ENCODE assay signal across 9 cellular contexts in the genomic region with DNA sequence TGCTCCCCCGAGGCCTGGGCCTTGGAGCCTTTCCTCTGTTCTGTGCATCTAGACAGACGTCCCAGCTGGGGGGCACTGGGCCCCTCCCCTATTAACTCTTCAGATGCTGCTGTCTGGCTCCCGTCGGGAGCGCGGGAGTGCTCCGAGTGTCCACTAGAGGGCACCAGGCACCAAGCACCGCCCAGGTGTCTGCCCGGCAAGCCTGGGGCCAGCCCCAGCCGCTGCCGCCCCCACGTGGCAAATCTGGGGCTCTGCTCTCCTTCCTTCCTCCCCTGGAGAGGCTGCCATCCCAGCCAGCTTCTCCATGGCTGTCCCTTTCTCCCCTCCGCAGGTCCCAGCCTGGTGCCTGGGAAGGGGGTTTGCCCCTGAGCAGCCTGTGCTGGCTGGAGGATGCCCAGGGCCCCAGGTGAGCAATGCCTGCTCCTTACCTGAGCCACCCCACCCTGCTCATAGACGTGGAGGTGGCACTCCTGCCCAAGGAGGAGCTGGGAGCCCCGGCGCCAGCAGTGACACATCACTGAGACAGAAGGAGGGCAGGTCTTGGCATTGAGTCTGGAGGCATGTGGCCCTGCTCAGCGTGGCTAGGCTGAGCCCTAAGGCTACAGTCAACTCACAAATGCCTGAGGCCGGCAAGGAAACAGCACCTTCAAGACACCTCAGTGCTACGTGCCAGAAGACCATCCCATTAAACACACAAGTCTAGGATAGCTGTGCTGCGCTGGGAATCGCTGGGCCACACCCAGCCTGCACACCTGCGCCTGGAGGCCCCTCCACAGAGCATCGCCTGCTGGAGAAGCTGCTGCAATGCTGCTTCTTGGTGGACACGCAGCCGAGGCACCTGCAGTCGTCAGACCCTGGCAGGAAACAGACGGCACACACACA. TPM values are rescaled to one million over a fixed set of nuclear protein-coding genes. Genes with fewer than 3 reads are reported as not detected.
DNase-seq lines count a peak whose midpoint lies in the region; TF ChIP-seq lines count a peak whose summit lies in the region.
"Had no signal": no experiment of that assay in that cellular context is flagged by ENCODE, and none has a peak within 500 bp of the region (broad histone marks: within the 10 kb centered on the region; RNA-seq: fewer than 3 reads in every experiment).

No MANE protein-coding gene starts in this region.

- H3K4me3 ChIP-seq in trophoblast cell (ENCODE audit: low read depth, low read length) (no peak overlapping the region), transverse colon (no peak overlapping the region)

- in situ Hi-C loops in transverse colon (cut with MboI; ENCODE audit: low pct_ligation_motif_present in 1 of 4, low pct_unique_long_range_greater_than_20kb in 1 of 4, low sequenced_read_pairs in 3 of 4): no loop called here

- no peak overlapping the region for H2BK120ac ChIP-seq in trophoblast cell (ENCODE audit: insufficient read depth, low read length, poor library complexity)

- H3K4me1 ChIP-seq in trophoblast cell (ENCODE audit: control insufficient read depth in 1 of 2, insufficient read depth in 2 of 2, low read length in 2 of 2) (peaks cover 10 to 11% of the 10 kb centered on the region in 2 experiments), transverse colon (peaks cover 0 to 30% (median 24%) of the 10 kb centered on the region in 4 donors)

- H3K4me2 ChIP-seq in trophoblast cell (ENCODE audit: low read length): no peak overlapping the region

- no peaks in the 10 kb centered on the region for H3K27me3 Mint-ChIP-seq in activated naive CD4-positive, alpha-beta T cell treated with anti-CD3 and anti-CD28 coated beads, Interleukin-2, amount 50 U/mL, for 24 hours

- H3K4me3 Mint-ChIP-seq in activated naive CD4-positive, alpha-beta T cell treated with anti-CD3 and anti-CD28 coated beads, Interleukin-2, amount 50 U/mL, for 24 hours: peak overlapping the region; percentile 70

- H3K36me3 Mint-ChIP-seq in activated naive CD4-positive, alpha-beta T cell treated with anti-CD3 and anti-CD28 coated beads, Interleukin-2, amount 50 U/mL, for 24 hours: no peaks in the 10 kb centered on the region

- no peak overlapping the region for H4K91ac ChIP-seq in trophoblast cell (ENCODE audit: low read depth, low read length)

- peaks cover 3% of the 10 kb centered on the region for H3K9me3 ChIP-seq in trophoblast cell (ENCODE audit: insufficient read depth, low read depth, low read length)
- no peaks in the 10 kb centered on the region for H3K9me3 ChIP-seq in transverse colon

- H2BK5ac ChIP-seq in trophoblast cell (ENCODE audit: low read depth, low read length, poor library complexity): no peak overlapping the region

- H2BK12ac ChIP-seq in trophoblast cell (ENCODE audit: low read length): no peak overlapping the region

- no peak for TF ChIP-seq POLR2A in transverse colon (IDR thresholded peaks at IDR 0.05)

- H3K9me3 Mint-ChIP-seq in activated naive CD4-positive, alpha-beta T cell treated with anti-CD3 and anti-CD28 coated beads, Interleukin-2, amount 50 U/mL, for 24 hours: no peaks in the 10 kb centered on the region

- no peak overlapping the region for H2AFZ ChIP-seq in trophoblast cell (ENCODE audit: insufficient read depth, low read length, poor library complexity)

- peaks cover 17% of the 10 kb centered on the region for H3K79me1 ChIP-seq in trophoblast cell (ENCODE audit: low read length)

- H3K18ac ChIP-seq in trophoblast cell (ENCODE audit: low read length): no peak overlapping the region

- H3K4ac ChIP-seq in trophoblast cell (ENCODE audit: low read depth, low read length): no peak overlapping the region

- H2AK5ac ChIP-seq in trophoblast cell (ENCODE audit: low read length): no peak overlapping the region

- H3K9ac ChIP-seq in trophoblast cell (ENCODE audit: low read length): no peak overlapping the region

- H3K79me2 ChIP-seq in trophoblast cell (ENCODE audit: control insufficient read depth, insufficient read depth, low read length, poor library complexity): peaks cover 3% of the 10 kb centered on the region

- H3K14ac ChIP-seq in trophoblast cell (ENCODE audit: low read length): no peak overlapping the region

- no peak overlapping the region for H4K8ac ChIP-seq in trophoblast cell (ENCODE audit: low read depth, low read length)

- H3K27ac Mint-ChIP-seq in activated naive CD4-positive, alpha-beta T cell treated with anti-CD3 and anti-CD28 coated beads, Interleukin-2, amount 50 U/mL, for 24 hours: peak overlapping the region; percentile 76

- TF ChIP-seq CTCF in transverse colon (IDR thresholded peaks at IDR 0.05): peak; percentile 98 to 99 (median 99)

- H3K23ac ChIP-seq in trophoblast cell (ENCODE audit: low read length): no peak overlapping the region

- H3K36me3 ChIP-seq in trophoblast cell (ENCODE audit: control insufficient read depth in 1 of 2, insufficient read depth in 2 of 2, low read length in 2 of 2): no peaks in the 10 kb centered on the region
- no peaks in the 10 kb centered on the region for H3K36me3 ChIP-seq in transverse colon

- H3K27ac ChIP-seq in trophoblast cell (ENCODE audit: low read depth, low read length) (no peak overlapping the region), transverse colon (peak overlapping the region; percentile 15 to 80 (median 59))

- TF ChIP-seq EP300 in transverse colon (IDR thresholded peaks at IDR 0.05; ENCODE audit: low read depth): no peak

- WGBS in trophoblast cell (ENCODE audit: extremely low coverage, insufficient coverage, insufficient read length): no CpG with 5 or more reads among the region's 27 CpGs
- 9% methylated on average over 21 of the region's 27 CpGs; no CpG with 5 or more reads in 1 of the 2 donors for WGBS in transverse colon (ENCODE audit: low coverage in 1 of 2), 2 donors

- intact Hi-C loops in head of caudate nucleus (cut with DNase I): loop anchor here (5.0 to 10.0 kb wide), 2 partner anchors 39 to 76 kb away; a partner anchor contains a TSS
- intact Hi-C loops in transverse colon (cut with DNase I; ENCODE audit: low total_unique reads): loop anchor here (10.0 kb wide), 1 partner anchor 136 kb away; no protein-coding TSS in a partner anchor

- DNase-seq in DMS114 treated with DMSO at 0.1 percent for 48 hours (lab: John Stamatoyannopoulos, UW; ENCODE audit: unreplicated experiment) (peak; percentile 75), GOT3 (lab: John Stamatoyannopoulos, UW) (peak; percentile 54), NCI-H128 (lab: John Stamatoyannopoulos, UW; ENCODE audit: unreplicated experiment) (peak; percentile 52), SKM-1 (lab: John Stamatoyannopoulos, UW; ENCODE audit: unreplicated experiment) (peak; percentile 53), head of caudate nucleus (peak; percentile 67 to 94 (median 89)), trophoblast cell (peak; percentile 81 to 86), transverse colon (peak; percentile 87)

- H3K4me1 Mint-ChIP-seq in activated naive CD4-positive, alpha-beta T cell treated with anti-CD3 and anti-CD28 coated beads, Interleukin-2, amount 50 U/mL, for 24 hours: peaks cover 49% of the 10 kb centered on the region

- H3K27me3 ChIP-seq in trophoblast cell (ENCODE audit: insufficient read depth, low read length): no peaks in the 10 kb centered on the region
- peaks cover 3% of the 10 kb centered on the region for H3K27me3 ChIP-seq in transverse colon

- no peak overlapping the region for H4K12ac ChIP-seq in trophoblast cell (ENCODE audit: low read depth, low read length)

RNA-seq across cellular contexts. Expression of a gene that starts 19.7 kb away (rescaled TPM):
- polyA plus RNA-seq in trophoblast cell (2013): not detected in 2 replicates
- total RNA-seq in transverse colon: not detected
- polyA plus RNA-seq: esophagus had no signal

RNA-seq across cellular contexts. Expression of a gene that starts 37.1 kb away (rescaled TPM):
- 38.7 and 44.2 TPM in 2 replicates for polyA plus RNA-seq in trophoblast cell (2013)
- total RNA-seq in transverse colon: 1 to 10 TPM; 1.2 to 7.9 (median 3.6) TPM
